Comparison of ENCODE assay signal across 8 cellular contexts in genomic region chr7:129169171-129169643, GRCh38.
DNase-seq lines count a peak whose midpoint lies in the region; ATAC-seq and TF ChIP-seq lines count a peak whose summit lies in the region.

No MANE protein-coding gene starts in this region.

- no peaks in the 10 kb centered on the region for H3K9me3 ChIP-seq in iPS-20b (ENCODE audit: insufficient read depth, low read depth, low read length)

- H3K27me3 Mint-ChIP-seq in activated naive CD8-positive, alpha-beta T cell treated with anti-CD3 and anti-CD28 coated beads, Interleukin-2, amount 50 U/mL, for 24 hours = no peaks in the 10 kb centered on the region

- peaks cover 22% of the 10 kb centered on the region for H3K36me3 ChIP-seq in iPS-20b (ENCODE audit: insufficient read depth, low read depth, low read length)

- peak overlapping the region; percentile 98 for H3K9ac ChIP-seq in iPS-20b (ENCODE audit: low read depth, low read length)

- peaks cover 22% of the 10 kb centered on the region for H3K4me1 Mint-ChIP-seq in activated naive CD8-positive, alpha-beta T cell treated with anti-CD3 and anti-CD28 coated beads, Interleukin-2, amount 50 U/mL, for 24 hours

- TF ChIP-seq CTCF in GM13977 (IDR thresholded peaks at IDR 0.05; ENCODE audit: extremely low read depth, insufficient read depth, missing control alignments) = no peak

- in situ Hi-C loops in GM13977 (cut with MboI; ENCODE audit: low pct_unique_long_range_greater_than_20kb, low sequenced_read_pairs, unreplicated experiment) = no loop called here

- ATAC-seq in activated naive CD8-positive, alpha-beta T cell treated with anti-CD3 and anti-CD28 coated beads, Interleukin-2, amount 50 U/mL, for 24 hours = peak; percentile 81

- no peaks in the 10 kb centered on the region for H3K9me3 Mint-ChIP-seq in activated naive CD8-positive, alpha-beta T cell treated with anti-CD3 and anti-CD28 coated beads, Interleukin-2, amount 50 U/mL, for 24 hours

- DNase-seq in GM13977 (ENCODE audit: low spot score) = peak; percentile 71
- peak; percentile 39 for DNase-seq in NCI-H1092 (lab: John Stamatoyannopoulos, UW)
- peak; percentile 65 for DNase-seq in activated naive CD8-positive, alpha-beta T cell treated with anti-CD3 and anti-CD28 coated beads, Interleukin-2, amount 50 U/mL, for 24 hours
- DNase-seq in stimulated activated CD4-positive, alpha-beta T cell treated with anti-CD3 and anti-CD28 coated beads, Interleukin-1b, Interleukin-23, amount 100 ng/mL, for 48 hours = peak; percentile 15
- DNase-seq in SKM-1 treated with dmso at 0.1 percent for 144 hours (lab: John Stamatoyannopoulos, UW; ENCODE audit: unreplicated experiment) = no peak
- no peak for DNase-seq in NCI-H526 treated with DMSO at 0.1 percent for 48 hours (lab: John Stamatoyannopoulos, UW)
- no peak for DNase-seq in D341Med (ENCODE audit: low spot score)

- H3K27ac ChIP-seq in iPS-20b (ENCODE audit: low read length) = peak overlapping the region; percentile 66

- peaks cover 18% of the 10 kb centered on the region; the same call in 1 of the 2 replicates for H3K4me1 ChIP-seq in iPS-20b (ENCODE audit: insufficient read depth, low read length)

- H3K27ac Mint-ChIP-seq in activated naive CD8-positive, alpha-beta T cell treated with anti-CD3 and anti-CD28 coated beads, Interleukin-2, amount 50 U/mL, for 24 hours = peak overlapping the region; percentile 46

- H3K27me3 ChIP-seq in iPS-20b (ENCODE audit: insufficient read depth, low read length) = peaks cover 6% of the 10 kb centered on the region; the same call in 1 of the 2 replicates

- H3K36me3 Mint-ChIP-seq in activated naive CD8-positive, alpha-beta T cell treated with anti-CD3 and anti-CD28 coated beads, Interleukin-2, amount 50 U/mL, for 24 hours (ENCODE audit: low read depth) = peaks cover 4% of the 10 kb centered on the region

- H3K4me3 Mint-ChIP-seq in activated naive CD8-positive, alpha-beta T cell treated with anti-CD3 and anti-CD28 coated beads, Interleukin-2, amount 50 U/mL, for 24 hours = peak overlapping the region; percentile 69

- peak overlapping the region; percentile 74 for H3K4me3 ChIP-seq in iPS-20b (ENCODE audit: low read length)

Comparison
In these comparisons a context has a peak if more than half of its experiments do, and no peak if none do; other contexts are left out.
1. DNase-seq: peak in GM13977 (single experiment), NCI-H1092 (single experiment), activated naive CD8-positive, alpha-beta T cell treated with anti-CD3 and anti-CD28 coated beads, Interleukin-2, amount 50 U/mL, for 24 hours (single experiment) and stimulated activated CD4-positive, alpha-beta T cell treated with anti-CD3 and anti-CD28 coated beads, Interleukin-1b, Interleukin-23, amount 100 ng/mL, for 48 hours (single experiment); none in SKM-1 treated with dmso at 0.1 percent for 144 hours (single experiment), NCI-H526 treated with DMSO at 0.1 percent for 48 hours (single experiment) and D341Med (single experiment).